Comparison of ENCODE assay signal across 9 cellular contexts in the genomic region with DNA sequence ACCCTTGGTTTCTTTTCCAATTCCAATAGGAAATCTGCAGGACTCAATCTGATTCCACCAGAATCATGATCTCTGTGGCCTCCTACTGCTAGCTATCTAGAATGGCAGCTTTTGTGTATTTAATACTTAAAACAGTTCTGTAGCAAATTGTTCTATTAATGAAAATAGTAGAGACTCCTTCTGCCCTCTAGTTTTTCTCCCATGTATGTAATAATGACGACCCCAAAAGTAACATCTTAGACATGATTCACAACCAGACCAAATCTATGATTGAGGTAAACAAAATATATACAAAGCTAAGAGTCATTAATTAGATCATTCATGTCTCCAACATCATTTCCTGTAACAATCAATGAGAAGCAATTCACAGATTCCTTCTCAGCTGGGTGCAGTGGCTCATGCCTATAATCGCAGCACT.
DNase-seq lines count a peak whose midpoint lies in the region; FAIRE-seq lines count a peak whose summit lies in the region.
"Had no signal": no experiment of that assay in that cellular context is flagged by ENCODE, and none has a peak within 500 bp of the region (broad histone marks: within the 10 kb centered on the region; RNA-seq: fewer than 3 reads in every experiment).

No MANE protein-coding gene starts in this region.

- H3K27me3 Mint-ChIP-seq in activated naive CD8-positive, alpha-beta T cell, result no peaks in the 10 kb centered on the region

- H3K36me3 Mint-ChIP-seq in activated naive CD8-positive, alpha-beta T cell, result peaks cover 6% of the 10 kb centered on the region

- H3K4me3 Mint-ChIP-seq in activated naive CD8-positive, alpha-beta T cell, result no peak overlapping the region
- H3K4me3 Mint-ChIP-seq: T-helper 1 cell treated with Interleukin-12 subunit alpha and Interleukin-12 subunit beta and Interleukin-4 antibody, amounts not matched to agents 30 μg/mL and 1 μg/mL, for 36 hours had no signal

- no peaks in the 10 kb centered on the region for H3K9me3 Mint-ChIP-seq in activated naive CD8-positive, alpha-beta T cell (ENCODE audit: low read depth)
- H3K9me3 Mint-ChIP-seq: T-helper 1 cell treated with Interleukin-12 subunit alpha and Interleukin-12 subunit beta and Interleukin-4 antibody, amounts not matched to agents 30 μg/mL and 1 μg/mL, for 36 hours had no signal

- H3K4me1 Mint-ChIP-seq in activated naive CD8-positive, alpha-beta T cell (ENCODE audit: low read depth), result peaks cover 81% of the 10 kb centered on the region

- H3K27ac Mint-ChIP-seq in activated naive CD8-positive, alpha-beta T cell, result peak overlapping the region; percentile 91

- DNase-seq in EH (ENCODE audit: low read depth) (peak; percentile 50), kidney tubule cell (ENCODE audit: low spot score) (peak; percentile 5), GM19238 (ENCODE audit: insufficient read length, low spot score) (no peak), hippocampal formation (lab: John Stamatoyannopoulos, UW) (no peak), NCI-H345 treated with DMSO at 0.1 percent for 48 hours (lab: John Stamatoyannopoulos, UW; ENCODE audit: unreplicated experiment) (no peak), NCI-H2227 (lab: John Stamatoyannopoulos, UW; ENCODE audit: unreplicated experiment) (no peak)

- FAIRE-seq in A204.1 (lab: Jason Lieb, UNC), result peak; percentile 74

Comparison
In these comparisons a context has a peak if more than half of its experiments do, and no peak if none do; other contexts are left out.
1. DNase-seq: peak in EH (single experiment) and kidney tubule cell (single experiment); none in GM19238 (single experiment), hippocampal formation (0 of 2), NCI-H345 treated with DMSO at 0.1 percent for 48 hours (single experiment) and NCI-H2227 (single experiment).